29 cellular contexts compared by ENCODE assay signal in genomic region chr1:54341763-54342162, GRCh38.
DNase-seq lines count a peak whose midpoint lies in the region; ATAC-seq and TF ChIP-seq lines count a peak whose summit lies in the region.
"Had no signal": no experiment of that assay in that cellular context is flagged by ENCODE, and none has a peak within 500 bp of the region (broad histone marks: within the 10 kb centered on the region; RNA-seq: fewer than 3 reads in every experiment).

No MANE protein-coding gene starts in this region.

- peaks cover under 1% of the 10 kb centered on the region; the same call in 1 of the 2 replicates for H3F3A ChIP-seq in GM23338 (replicated peaks; ENCODE audit: low read depth)

- peaks cover 7% of the 10 kb centered on the region; the same call in 2 of the 3 replicates for H3K36me3 Mint-ChIP-seq in GM23338 (ENCODE audit: low read depth)
- peaks cover 14% of the 10 kb centered on the region for H3K36me3 Mint-ChIP-seq in effector memory CD8-positive, alpha-beta T cell (ENCODE audit: insufficient read depth)
- no peaks in the 10 kb centered on the region for H3K36me3 Mint-ChIP-seq in natural killer cell treated with Interleukin-12 subunit alpha and Interleukin-12 subunit beta and Interleukin-15 and Interleukin-18, amount 100 ng/mL, for 72 hours
- H3K36me3 Mint-ChIP-seq in T-cell: peaks cover 14% of the 10 kb centered on the region

- no peaks in the 10 kb centered on the region for H3K27me3 ChIP-seq in GM23338 (ENCODE audit: insufficient read depth)
- H3K27me3 ChIP-seq: gastroesophageal sphincter, hepatocyte, right lobe of liver, spleen, tibial artery had no signal

- DNase-seq in GM23338 (ENCODE audit: low spot score) (no peak), Kasumi-1 (lab: John Stamatoyannopoulos, UW) (no peak), HCEC 1CT (no peak), T-cell (no peak)
- no peak for DNase-seq in effector memory CD8-positive, alpha-beta T cell
- DNase-seq in natural killer cell treated with Interleukin-12 subunit alpha and Interleukin-12 subunit beta and Interleukin-15 and Interleukin-18, amount 100 ng/mL, for 72 hours (ENCODE audit: low spot score): no peak
- DNase-seq: activated CD4-positive, alpha-beta T cell treated with anti-CD3 and anti-CD28 coated beads, Interleukin-2, amount 10 ng/mL, durations not matched to agents 7 days and 5 days; activated naive CD8-positive, alpha-beta T cell treated with anti-CD3 and anti-CD28 coated beads, Interleukin-2, amount 50 U/mL, for 24 hours; activated T-cell treated with anti-CD3 and anti-CD28 coated beads, Interleukin-2, amount 50 U/mL, for 1 hour; CD4-positive, CD25-positive, alpha-beta regulatory T cell; cerebellar nuclear complex; NCI-H1048; NCI-H446 treated with DMSO at 0.1 percent for 48 hours; NCI-H774; right lobe of liver; SHP77; spleen; stimulated activated CD4-positive, alpha-beta T cell treated with anti-CD3 and anti-CD28 coated beads, Interleukin-2, amount 100 ng/mL, for 24 hours; T-helper 9 cell; tibial artery had no signal

- ATAC-seq in GM23338 (peak; percentile 36), GM18870 (IDR thresholded peaks at IDR 0.05; ENCODE audit: unreplicated experiment) (no peak), T-cell (replicated peaks in 1 of 4) (no peak)
- ATAC-seq in effector memory CD8-positive, alpha-beta T cell (replicated peaks): no peak
- no peak for ATAC-seq in natural killer cell treated with Interleukin-12 subunit alpha and Interleukin-12 subunit beta and Interleukin-15 and Interleukin-18, amount 100 ng/mL, for 72 hours
- ATAC-seq: A549; activated naive CD8-positive, alpha-beta T cell treated with anti-CD3 and anti-CD28 coated beads, Interleukin-2, amount 50 U/mL, for 24 hours; gastroesophageal sphincter; HCT116; Panc1 had no signal

- no peak for TF ChIP-seq CTCF in GM23338 (conservative IDR thresholded peaks at IDR 0.05; ENCODE audit: low read depth in 2 of 2)
- TF ChIP-seq CTCF in VCaP (conservative IDR thresholded peaks at IDR 0.05): no peak

- peaks cover 31% of the 10 kb centered on the region for H4K20me1 ChIP-seq in GM23338 (replicated peaks; ENCODE audit: insufficient read depth)

- no peaks in the 10 kb centered on the region for H3K9me3 Mint-ChIP-seq in GM23338
- H3K9me3 Mint-ChIP-seq in effector memory CD8-positive, alpha-beta T cell: no peaks in the 10 kb centered on the region
- H3K9me3 Mint-ChIP-seq in natural killer cell treated with Interleukin-12 subunit alpha and Interleukin-12 subunit beta and Interleukin-15 and Interleukin-18, amount 100 ng/mL, for 72 hours: no peaks in the 10 kb centered on the region
- H3K9me3 Mint-ChIP-seq in T-cell: no peaks in the 10 kb centered on the region
- H3K9me3 Mint-ChIP-seq: activated CD4-positive, alpha-beta T cell treated with anti-CD3 and anti-CD28 coated beads, Interleukin-2, amount 10 ng/mL, durations not matched to agents 7 days and 5 days; activated naive CD8-positive, alpha-beta T cell treated with anti-CD3 and anti-CD28 coated beads, Interleukin-2, amount 50 U/mL, for 24 hours; CD4-positive, CD25-positive, alpha-beta regulatory T cell; stimulated activated naive CD8-positive, alpha-beta T cell treated with anti-CD3 and anti-CD28 coated beads, Interleukin-15, Interleukin-2, amounts not matched to agents 100 ng/mL and 50 ng/mL, for 24 hours had no signal

- peak overlapping the region; percentile 93 for H3K27ac Mint-ChIP-seq in GM23338
- H3K27ac Mint-ChIP-seq in effector memory CD8-positive, alpha-beta T cell: peak overlapping the region; percentile 36 to 87
- H3K27ac Mint-ChIP-seq in natural killer cell treated with Interleukin-12 subunit alpha and Interleukin-12 subunit beta and Interleukin-15 and Interleukin-18, amount 100 ng/mL, for 72 hours: peak overlapping the region; percentile 23 to 30
- H3K27ac Mint-ChIP-seq in T-cell: no peak overlapping the region
- H3K27ac Mint-ChIP-seq: activated CD4-positive, alpha-beta T cell treated with anti-CD3 and anti-CD28 coated beads, Interleukin-2, amount 10 ng/mL, durations not matched to agents 7 days and 5 days; activated naive CD8-positive, alpha-beta T cell treated with anti-CD3 and anti-CD28 coated beads, Interleukin-2, amount 50 U/mL, for 24 hours; stimulated activated naive CD8-positive, alpha-beta T cell treated with anti-CD3 and anti-CD28 coated beads, Interleukin-15, Interleukin-2, amounts not matched to agents 100 ng/mL and 50 ng/mL, for 24 hours had no signal

- H3K4me1 ChIP-seq in GM23338 (ENCODE audit: insufficient read depth): peaks cover 73% of the 10 kb centered on the region
- H3K4me1 ChIP-seq: A549, right lobe of liver had no signal

- H3K79me2 ChIP-seq in GM23338 (replicated peaks; ENCODE audit: insufficient read depth): peaks cover 100% of the 10 kb centered on the region

- no peak overlapping the region for H2AFZ ChIP-seq in GM23338
- H2AFZ ChIP-seq: hepatocyte had no signal

- H3K4me3 Mint-ChIP-seq in GM23338 (peak overlapping the region; percentile 5; the same call in 1 of the 3 replicates), T-cell (no peak overlapping the region)
- no peak overlapping the region for H3K4me3 Mint-ChIP-seq in effector memory CD8-positive, alpha-beta T cell
- H3K4me3 Mint-ChIP-seq in natural killer cell treated with Interleukin-12 subunit alpha and Interleukin-12 subunit beta and Interleukin-15 and Interleukin-18, amount 100 ng/mL, for 72 hours: no peak overlapping the region
- H3K4me3 Mint-ChIP-seq: activated CD4-positive, alpha-beta T cell treated with anti-CD3 and anti-CD28 coated beads, Interleukin-2, amount 10 ng/mL, durations not matched to agents 7 days and 5 days; activated naive CD8-positive, alpha-beta T cell treated with anti-CD3 and anti-CD28 coated beads, Interleukin-2, amount 50 U/mL, for 24 hours; stimulated activated naive CD8-positive, alpha-beta T cell treated with anti-CD3 and anti-CD28 coated beads, Interleukin-15, Interleukin-2, amounts not matched to agents 100 ng/mL and 50 ng/mL, for 24 hours had no signal

- no peak overlapping the region for H3K4me3 ChIP-seq in GM23338
- H3K4me3 ChIP-seq: A549, gastroesophageal sphincter, hepatocyte, lung, right lobe of liver, spleen, tibial artery had no signal

- CTCF ChIA-PET in T-cell (lab: Charles Lee): no interaction called here

- peak overlapping the region; percentile 80 for H3K27ac ChIP-seq in GM23338 (ENCODE audit: low read depth)
- H3K27ac ChIP-seq in VCaP: peak overlapping the region; percentile 92; the same call in 1 of the 2 replicates
- H3K27ac ChIP-seq: A549, right lobe of liver had no signal

- POLR2A ChIA-PET in T-cell (lab: Charles Lee): interaction anchor here in 1 of 2 donors (0.7 kb wide), 1 partner anchor 448 kb away, joined by 3 read pairs; no protein-coding TSS in a partner anchor

- peaks cover 19% of the 10 kb centered on the region for H3K27me3 Mint-ChIP-seq in GM23338 (ENCODE audit: insufficient read depth, low read depth, poor library complexity)
- no peaks in the 10 kb centered on the region for H3K27me3 Mint-ChIP-seq in effector memory CD8-positive, alpha-beta T cell
- H3K27me3 Mint-ChIP-seq in natural killer cell treated with Interleukin-12 subunit alpha and Interleukin-12 subunit beta and Interleukin-15 and Interleukin-18, amount 100 ng/mL, for 72 hours: no peaks in the 10 kb centered on the region
- no peaks in the 10 kb centered on the region for H3K27me3 Mint-ChIP-seq in T-cell
- H3K27me3 Mint-ChIP-seq: activated CD4-positive, alpha-beta T cell treated with anti-CD3 and anti-CD28 coated beads, Interleukin-2, amount 10 ng/mL, durations not matched to agents 7 days and 5 days; activated naive CD8-positive, alpha-beta T cell treated with anti-CD3 and anti-CD28 coated beads, Interleukin-2, amount 50 U/mL, for 24 hours; CD4-positive, CD25-positive, alpha-beta regulatory T cell; stimulated activated naive CD8-positive, alpha-beta T cell treated with anti-CD3 and anti-CD28 coated beads, Interleukin-15, Interleukin-2, amounts not matched to agents 100 ng/mL and 50 ng/mL, for 24 hours had no signal

- no peaks in the 10 kb centered on the region for H3K36me3 ChIP-seq in GM23338 (ENCODE audit: insufficient read depth)
- H3K36me3 ChIP-seq: gastroesophageal sphincter, right lobe of liver had no signal

- peak overlapping the region; percentile 58 for H3K4me2 ChIP-seq in GM23338
- H3K4me2 ChIP-seq: A549 had no signal

- H3K9me2 ChIP-seq in GM23338 (ENCODE audit: insufficient read depth): no peaks in the 10 kb centered on the region

- H3K4me1 Mint-ChIP-seq in GM23338 (peaks cover 76% of the 10 kb centered on the region), T-cell (peaks cover 47 to 60% (median 54%) of the 10 kb centered on the region in 3 donors)
- peaks cover 52 to 62% of the 10 kb centered on the region in 2 donors for H3K4me1 Mint-ChIP-seq in effector memory CD8-positive, alpha-beta T cell (ENCODE audit: low read depth in 2 of 2)
- H3K4me1 Mint-ChIP-seq in natural killer cell treated with Interleukin-12 subunit alpha and Interleukin-12 subunit beta and Interleukin-15 and Interleukin-18, amount 100 ng/mL, for 72 hours (ENCODE audit: low read depth in 2 of 2): peaks cover 46 to 55% of the 10 kb centered on the region in 2 donors

TF ChIP-seq in GM23338, 12 proteins besides CTCF, POLR2A, EP300 and RAD21 (continues in another document):
- TF ChIP-seq ZNF331 (CRISPR knock-in tag; IDR thresholded peaks at IDR 0.05; ENCODE audit: low read depth): no peak
- no peak for TF ChIP-seq REST (IDR thresholded peaks at IDR 0.05; ENCODE audit: unreplicated experiment)
- TF ChIP-seq JUNB (IDR thresholded peaks at IDR 0.05; ENCODE audit: unreplicated experiment): no peak

Comparison
In these comparisons a context has a peak if more than half of its experiments do, and no peak if none do; other contexts are left out.
1. H3K27ac Mint-ChIP-seq: peak in GM23338 (single experiment), effector memory CD8-positive, alpha-beta T cell (2 of 2) and natural killer cell treated with Interleukin-12 subunit alpha and Interleukin-12 subunit beta and Interleukin-15 and Interleukin-18, amount 100 ng/mL, for 72 hours (2 of 2); none in T-cell (0 of 2).